In the genomic region with DNA sequence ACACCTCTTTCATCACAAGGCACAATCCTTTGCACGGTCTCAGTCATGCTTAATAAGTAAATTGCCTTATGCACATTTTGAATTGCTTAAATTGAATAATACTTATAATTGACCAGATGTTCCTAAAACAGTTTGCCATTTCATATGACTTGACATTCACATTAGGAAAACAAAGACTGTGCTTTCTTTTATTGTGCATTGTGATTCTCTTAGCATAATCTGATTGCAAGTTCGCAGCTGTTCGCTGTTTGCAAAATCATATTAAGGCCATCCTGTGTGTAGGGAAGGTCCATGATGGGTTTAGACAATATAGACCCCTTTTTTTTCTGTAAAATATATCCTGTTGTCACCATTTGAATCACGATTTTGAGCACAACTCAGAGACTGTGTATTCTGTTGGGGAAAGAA, we compare ENCODE assay signal across 18 cellular contexts.
DNase-seq lines count a peak whose midpoint lies in the region; ATAC-seq and TF ChIP-seq lines count a peak whose summit lies in the region.
"Had no signal": no experiment of that assay in that cellular context is flagged by ENCODE, and none has a peak within 500 bp of the region (broad histone marks: within the 10 kb centered on the region; RNA-seq: fewer than 3 reads in every experiment).

No MANE protein-coding gene starts in this region.

- H3K27ac Mint-ChIP-seq in T-helper 17 cell = peak overlapping the region; percentile 67
- H3K27ac Mint-ChIP-seq: GM23338 had no signal

- peaks cover 0 to 35% (median 23%) of the 10 kb centered on the region in 11 experiments; a peak in 16 of 22 replicates for H3K36me3 ChIP-seq in BLaER1 treated with 17β-estradiol and CSF1 and Interleukin-3, amounts not matched to agents 10 nM and 100 nM
- H3K36me3 ChIP-seq in right atrium auricular region = no peaks in the 10 kb centered on the region
- H3K36me3 ChIP-seq: left lung, pancreas, tibial artery had no signal

- H3K4me3 Mint-ChIP-seq in T-helper 17 cell = no peak overlapping the region
- H3K4me3 Mint-ChIP-seq: GM23338 had no signal

- H3K9me3 ChIP-seq in BLaER1 treated with 17β-estradiol and CSF1 and Interleukin-3, amounts not matched to agents 10 nM and 100 nM (replicated peaks in 1 of 11) = peaks cover 0 to 29% (median 11%) of the 10 kb centered on the region in 11 experiments; a peak in 20 of 22 replicates
- no peaks in the 10 kb centered on the region for H3K9me3 ChIP-seq in T-helper 17 cell (ENCODE audit: control insufficient read depth, low read length, poor library complexity, severe bottlenecking)
- H3K9me3 ChIP-seq in right atrium auricular region = no peaks in the 10 kb centered on the region
- H3K9me3 ChIP-seq: left lung, pancreas, tibial artery had no signal

- no peaks in the 10 kb centered on the region for H4K20me1 ChIP-seq in BLaER1 treated with 17β-estradiol and CSF1 and Interleukin-3, amounts not matched to agents 10 nM and 100 nM

- no peak overlapping the region for H3K9ac ChIP-seq in BLaER1 treated with 17β-estradiol and CSF1 and Interleukin-3, amounts not matched to agents 10 nM and 100 nM

- in situ Hi-C loops in ACHN (cut with HindIII; ENCODE audit: low pct_ligation_motif_present, low pct_unique_long_range_greater_than_20kb, low sequenced_read_pairs) = no loop called here

- H3K27ac ChIP-seq in BLaER1 treated with 17β-estradiol and CSF1 and Interleukin-3, amounts not matched to agents 10 nM and 100 nM = peak overlapping the region in 2 of 11 experiments; percentile 19 to 47; a peak in 2 of 22 replicates
- H3K27ac ChIP-seq in right atrium auricular region = peak overlapping the region; percentile 43 to 60

- H3K36me3 Mint-ChIP-seq in T-helper 17 cell (ENCODE audit: low read depth) = no peaks in the 10 kb centered on the region

- no peaks in the 10 kb centered on the region for H3K27me3 Mint-ChIP-seq in T-helper 17 cell

- no peak for TF ChIP-seq CTCF in right atrium auricular region (IDR thresholded peaks at IDR 0.05)

- ATAC-seq in T-helper 17 cell = no peak
- peak; percentile 37 for ATAC-seq in sciatic nerve
- ATAC-seq: PC-3 had no signal

- peaks cover 9% of the 10 kb centered on the region for H3K4me1 Mint-ChIP-seq in T-helper 17 cell

- peak overlapping the region in 9 of 11 experiments; percentile 57 to 88 (median 78); a peak in 18 of 22 replicates for H3K4me2 ChIP-seq in BLaER1 treated with 17β-estradiol and CSF1 and Interleukin-3, amounts not matched to agents 10 nM and 100 nM
- H3K4me2 ChIP-seq: GM23338 had no signal

- DNase-seq in T-helper 17 cell = no peak
- no peak for DNase-seq in right atrium auricular region (ENCODE audit: low spot score)
- no peak for DNase-seq in sciatic nerve (ENCODE audit: low spot score)
- no peak for DNase-seq in activated CD4-positive, CD25-positive, alpha-beta regulatory T cell (lab: John Stamatoyannopoulos, UW)
- no peak for DNase-seq in NCI-H2081 treated with DMSO at 0.1 percent for 48 hours (lab: John Stamatoyannopoulos, UW)
- no peak for DNase-seq in ACHN
- DNase-seq in kidney glomerular epithelial cell (lab: John Stamatoyannopoulos, UW) = no peak
- DNase-seq: activated CD4-positive, alpha-beta T cell treated with anti-CD3 and anti-CD28 coated beads for 4 hours; activated effector memory CD4-positive, alpha-beta T cell treated with Interleukin-2 at 50 U/mL for 16 hours; left lung; NCI-H1105 treated with DMSO at 0.1 percent for 48 hours; NCI-H526 treated with DMSO at 0.1 percent for 48 hours; PC-3; stimulated activated CD4-positive, alpha-beta T cell treated with anti-CD3 and anti-CD28 coated beads, Interleukin-12 subunit alpha, Interleukin-12 subunit beta, amount 100 ng/mL, for 4 hours had no signal

- peaks cover 19 to 49% (median 35%) of the 10 kb centered on the region in 10 experiments; a peak in 19 of 20 replicates for H3K4me1 ChIP-seq in BLaER1 treated with 17β-estradiol and CSF1 and Interleukin-3, amounts not matched to agents 10 nM and 100 nM
- peaks cover 0 to 35% of the 10 kb centered on the region in 2 donors for H3K4me1 ChIP-seq in right atrium auricular region

- no peak overlapping the region for H3K4me3 ChIP-seq in BLaER1 treated with 17β-estradiol and CSF1 and Interleukin-3, amounts not matched to agents 10 nM and 100 nM
- H3K4me3 ChIP-seq in right atrium auricular region = no peak overlapping the region
- H3K4me3 ChIP-seq: GM23338, left lung, pancreas, tibial artery had no signal

- H3K27me3 ChIP-seq in BLaER1 treated with 17β-estradiol and CSF1 and Interleukin-3, amounts not matched to agents 10 nM and 100 nM = no peaks in the 10 kb centered on the region
- no peaks in the 10 kb centered on the region for H3K27me3 ChIP-seq in right atrium auricular region
- H3K27me3 ChIP-seq: left lung, pancreas, tibial artery had no signal

- intact Hi-C loops in sciatic nerve (cut with DNase I) = no loop called here
